8 cellular contexts compared by ENCODE assay signal in the genomic region with DNA sequence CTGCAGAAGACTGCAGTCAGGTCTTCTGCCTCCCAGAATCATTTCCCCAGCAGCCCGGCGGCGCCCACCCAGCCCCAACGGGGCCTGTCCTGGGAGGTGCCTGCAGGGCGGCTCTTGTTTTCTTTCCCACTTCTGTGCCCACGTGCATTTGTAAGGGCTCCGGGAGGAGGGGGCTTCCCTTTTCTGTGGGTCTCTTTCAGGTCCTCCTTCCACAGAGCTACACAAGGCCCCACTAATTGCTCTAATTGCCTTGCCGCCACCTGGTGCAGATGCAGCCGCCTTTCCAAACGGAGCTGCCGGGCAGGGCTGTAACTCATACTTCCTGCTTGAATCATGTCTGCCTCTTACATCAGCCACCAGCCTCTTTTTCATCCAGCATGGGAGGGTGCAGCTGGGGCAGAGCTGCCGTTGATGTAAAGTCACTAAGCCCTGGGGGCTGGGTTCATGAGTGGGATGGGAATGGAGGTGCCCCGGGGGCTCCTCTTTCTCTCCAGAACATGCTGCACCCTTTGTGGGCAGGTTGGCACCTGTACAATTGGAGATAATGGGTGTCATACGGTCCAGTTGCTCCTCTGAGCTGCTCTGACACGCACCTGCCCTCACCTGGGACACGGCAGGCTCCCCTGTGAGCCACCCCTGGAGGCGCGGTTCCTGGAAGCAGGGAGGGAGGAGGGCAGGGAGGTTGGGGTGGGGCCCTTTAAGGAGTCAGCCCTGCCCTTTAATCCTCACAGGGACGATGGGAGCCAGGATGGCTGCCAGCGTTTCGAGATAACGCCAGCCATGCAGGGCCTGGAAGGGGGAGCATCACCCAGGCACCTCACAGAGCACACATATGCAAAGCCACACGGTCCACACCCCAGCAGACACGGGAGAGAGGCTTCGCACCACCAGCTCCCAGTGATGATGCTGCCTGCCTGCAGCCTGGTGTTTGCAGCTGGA. TPM values are rescaled to one million over a fixed set of nuclear protein-coding genes. Genes with fewer than 3 reads are reported as not detected.
DNase-seq lines count a peak whose midpoint lies in the region; ATAC-seq and TF ChIP-seq lines count a peak whose summit lies in the region.

No MANE protein-coding gene starts in this region.

- WGBS in heart right ventricle, 2 donors: 14 to 15% methylated on average over 25 of the region's 25 CpGs

- intact Hi-C loops in heart right ventricle (cut with DNase I): no loop called here
- intact Hi-C loops in sciatic nerve (cut with DNase I): no loop called here

- ATAC-seq in RWPE2 (ENCODE audit: low read depth) (peak; percentile 89), heart right ventricle (peak; percentile 54 to 94 (median 89)), sciatic nerve (peak; percentile 64), HG02759 (IDR thresholded peaks at IDR 0.05; ENCODE audit: unreplicated experiment) (no peak)

- H3K36me3 ChIP-seq in RWPE2 (ENCODE audit: low read depth) (no peaks in the 10 kb centered on the region), heart right ventricle (no peaks in the 10 kb centered on the region)

- H3K27ac ChIP-seq in RWPE2 (ENCODE audit: poor library complexity, severe bottlenecking) (peak overlapping the region; percentile 97), heart right ventricle (peak overlapping the region in 9 of 10 donors; percentile 32 to 79 (median 68))

- peak overlapping the region; percentile 96 for H3K27ac Mint-ChIP-seq in activated naive CD8-positive, alpha-beta T cell treated with anti-CD3 and anti-CD28 coated beads for 36 hours

- H3K4me3 ChIP-seq in RWPE2 (ENCODE audit: severe bottlenecking) (peak overlapping the region; percentile 23), heart right ventricle (peak overlapping the region in 9 of 10 donors; percentile 24 to 58 (median 54))

- peak; percentile 58 for DNase-seq in DMS 273 treated with DMSO at 0.1 percent for 48 hours (lab: John Stamatoyannopoulos, UW)
- peak; percentile 54 for DNase-seq in LHCN-M2 (ENCODE audit: low read depth)
- DNase-seq in RWPE2 (ENCODE audit: low spot score): peak; percentile 99
- peak; percentile 68 for DNase-seq in activated naive CD8-positive, alpha-beta T cell treated with anti-CD3 and anti-CD28 coated beads for 36 hours
- DNase-seq in heart right ventricle: peak; percentile 62
- DNase-seq in sciatic nerve (ENCODE audit: low spot score): no peak
- no peak for DNase-seq in DMS114 treated with DMSO at 0.1 percent for 48 hours (lab: John Stamatoyannopoulos, UW; ENCODE audit: unreplicated experiment)

- H3K4me3 Mint-ChIP-seq in activated naive CD8-positive, alpha-beta T cell treated with anti-CD3 and anti-CD28 coated beads for 36 hours: peak overlapping the region; percentile 86

- no peaks in the 10 kb centered on the region for H3K9me3 ChIP-seq in RWPE2 (ENCODE audit: severe bottlenecking)
- H3K9me3 ChIP-seq in heart right ventricle: no peaks in the 10 kb centered on the region

- TF ChIP-seq CTCF in RWPE2 (IDR thresholded peaks at IDR 0.05; ENCODE audit: poor library complexity, severe bottlenecking) (no peak), heart right ventricle (IDR thresholded peaks at IDR 0.05) (no peak)

- H3K9me3 Mint-ChIP-seq in activated naive CD8-positive, alpha-beta T cell treated with anti-CD3 and anti-CD28 coated beads for 36 hours: peaks cover 1% of the 10 kb centered on the region

- H3K27me3 Mint-ChIP-seq in activated naive CD8-positive, alpha-beta T cell treated with anti-CD3 and anti-CD28 coated beads for 36 hours: no peaks in the 10 kb centered on the region

- H3K4me1 Mint-ChIP-seq in activated naive CD8-positive, alpha-beta T cell treated with anti-CD3 and anti-CD28 coated beads for 36 hours: peaks cover 27% of the 10 kb centered on the region

- no peaks in the 10 kb centered on the region for H3K36me3 Mint-ChIP-seq in activated naive CD8-positive, alpha-beta T cell treated with anti-CD3 and anti-CD28 coated beads for 36 hours

- H3K27me3 ChIP-seq in RWPE2 (ENCODE audit: insufficient read depth, poor library complexity, severe bottlenecking) (no peaks in the 10 kb centered on the region), heart right ventricle (peaks cover 0 to 13% (median 5%) of the 10 kb centered on the region in 7 donors)

- peaks cover 26% of the 10 kb centered on the region for H3K4me1 ChIP-seq in RWPE2 (ENCODE audit: insufficient read depth, poor library complexity, severe bottlenecking)
- H3K4me1 ChIP-seq in heart right ventricle: peaks cover 0 to 25% (median 14%) of the 10 kb centered on the region in 9 donors

RNA-seq across cellular contexts. Expression of a gene that starts 41.1 kb away (rescaled TPM):
- total RNA-seq in LHCN-M2 (2014; rRNA removed) (20.5 and 26.7 TPM in 2 replicates), heart right ventricle (10 to 100 TPM in 9 of 10 donors, 1 to 10 TPM in 1; 7.8 to 19.0 (median 12.9) TPM), sciatic nerve (41.5 TPM)
- 16.9 TPM for polyA plus RNA-seq in LHCN-M2 (2012)
- 10 to 100 TPM; 75.7 to 77.5 TPM for total RNA-seq in activated naive CD8-positive, alpha-beta T cell treated with anti-CD3 and anti-CD28 coated beads for 36 hours
- 10 to 100 TPM; 14.3 to 31.7 TPM for polyA plus RNA-seq in heart right ventricle

Comparison
In these comparisons a context has a peak if more than half of its experiments do, and no peak if none do; other contexts are left out.
1. DNase-seq: peak in DMS 273 treated with DMSO at 0.1 percent for 48 hours (single experiment), LHCN-M2 (single experiment), RWPE2 (single experiment), activated naive CD8-positive, alpha-beta T cell treated with anti-CD3 and anti-CD28 coated beads for 36 hours (single experiment) and heart right ventricle (2 of 2); none in sciatic nerve (single experiment) and DMS114 treated with DMSO at 0.1 percent for 48 hours (single experiment).